1 cellular context compared by ENCODE assay signal in genomic region chr1:65147424-65148177, GRCh38.
TF ChIP-seq lines count a peak whose summit lies in the region.

No MANE protein-coding gene starts in this region.

TF ChIP-seq in HepG2, 621 proteins besides CTCF, POLR2A, EP300 and RAD21 (continued from another document and continues in another):
- TF ChIP-seq ZGPAT (CRISPR knock-in tag; IDR thresholded peaks at IDR 0.05) (peak; percentile 52), ZNF891 (CRISPR knock-in tag; IDR thresholded peaks at IDR 0.05) (no peak; the same call in 1 of the 2 replicates), ARNTL (CRISPR knock-in tag; IDR thresholded peaks at IDR 0.05) (0 out of 2 replicates have a peak, but pooled peaks have one; percentile 8), ZSCAN29 (CRISPR knock-in tag; conservative IDR thresholded peaks at IDR 0.05) (no peak), ZNF530 (CRISPR knock-in tag; IDR thresholded peaks at IDR 0.05; ENCODE audit: low read depth) (no peak), CENPBD1 (CRISPR knock-in tag; IDR thresholded peaks at IDR 0.05; ENCODE audit: borderline replicate concordance, low read depth) (no peak), NFKBIZ (CRISPR knock-in tag; IDR thresholded peaks at IDR 0.05) (no peak), FOXM1 (CRISPR knock-in tag; IDR thresholded peaks at IDR 0.05) (peak; percentile 58; the same call in 1 of the 2 replicates), PHF21A (CRISPR knock-in tag; IDR thresholded peaks at IDR 0.05) (no peak), ZBTB7B (CRISPR knock-in tag; IDR thresholded peaks at IDR 0.05) (0 out of 2 replicates have a peak, but pooled peaks have one; percentile 31), CSRNP2 (CRISPR knock-in tag; conservative IDR thresholded peaks at IDR 0.05; ENCODE audit: low read depth) (no peak), ZNF335 (CRISPR knock-in tag; IDR thresholded peaks at IDR 0.05) (0 out of 2 replicates have a peak, but pooled peaks have one; percentile 26), NPAS2 (CRISPR knock-in tag; IDR thresholded peaks at IDR 0.05; ENCODE audit: borderline replicate concordance) (no peak), ASH2L (IDR thresholded peaks at IDR 0.05; ENCODE audit: insufficient read length, low read depth, low read length) (peak; percentile 60), HNF1B (CRISPR knock-in tag; IDR thresholded peaks at IDR 0.05) (no peak), ZNF687 (CRISPR knock-in tag; IDR thresholded peaks at IDR 0.05) (peak; percentile 85), GPN1 (CRISPR knock-in tag; IDR thresholded peaks at IDR 0.05; ENCODE audit: borderline replicate concordance) (no peak; the same call in 1 of the 2 replicates), ZBTB38 (CRISPR knock-in tag; IDR thresholded peaks at IDR 0.05) (no peak), EED (CRISPR knock-in tag; IDR thresholded peaks at IDR 0.05) (no peak), ZBTB20 (CRISPR knock-in tag; IDR thresholded peaks at IDR 0.05; ENCODE audit: borderline replicate concordance, low read depth) (no peak; the same call in 1 of the 2 replicates), MXD4 (CRISPR knock-in tag; IDR thresholded peaks at IDR 0.05) (peak; percentile 47; the same call in 1 of the 2 replicates), ZNF354B (CRISPR knock-in tag; IDR thresholded peaks at IDR 0.05) (no peak), ZNF33B (CRISPR knock-in tag; IDR thresholded peaks at IDR 0.05) (no peak), TFDP1 (CRISPR knock-in tag; IDR thresholded peaks at IDR 0.05; ENCODE audit: borderline replicate concordance) (peak; percentile 66), TARDBP (CRISPR knock-in tag; IDR thresholded peaks at IDR 0.05) (peak; percentile 36; the same call in 1 of the 2 replicates), ZNF550 (CRISPR knock-in tag; IDR thresholded peaks at IDR 0.05; ENCODE audit: borderline replicate concordance) (no peak), ZNF652 (CRISPR knock-in tag; IDR thresholded peaks at IDR 0.05; ENCODE audit: borderline replicate concordance, low read depth) (no peak), ZNF318 (CRISPR knock-in tag; IDR thresholded peaks at IDR 0.05) (no peak), HDAC2 (CRISPR knock-in tag; IDR thresholded peaks at IDR 0.05) (peak; percentile 67; the same call in 1 of the 2 replicates), ZNF574 (CRISPR knock-in tag; IDR thresholded peaks at IDR 0.05) (peak; percentile 58), ATF7-NPFF (CRISPR knock-in tag; IDR thresholded peaks at IDR 0.05; ENCODE audit: low read depth) (peak; percentile 57), KLF16 (CRISPR knock-in tag; IDR thresholded peaks at IDR 0.05) (no peak), PHB2 (IDR thresholded peaks at IDR 0.05; ENCODE audit: partially characterized antibody) (no peak), TERF1 (CRISPR knock-in tag; IDR thresholded peaks at IDR 0.05) (0 out of 2 replicates have a peak, but pooled peaks have one; percentile 62), ZSCAN25 (CRISPR knock-in tag; IDR thresholded peaks at IDR 0.05) (0 out of 2 replicates have a peak, but pooled peaks have one; percentile 24)
